28 cellular contexts compared by ENCODE assay signal in the genomic region with DNA sequence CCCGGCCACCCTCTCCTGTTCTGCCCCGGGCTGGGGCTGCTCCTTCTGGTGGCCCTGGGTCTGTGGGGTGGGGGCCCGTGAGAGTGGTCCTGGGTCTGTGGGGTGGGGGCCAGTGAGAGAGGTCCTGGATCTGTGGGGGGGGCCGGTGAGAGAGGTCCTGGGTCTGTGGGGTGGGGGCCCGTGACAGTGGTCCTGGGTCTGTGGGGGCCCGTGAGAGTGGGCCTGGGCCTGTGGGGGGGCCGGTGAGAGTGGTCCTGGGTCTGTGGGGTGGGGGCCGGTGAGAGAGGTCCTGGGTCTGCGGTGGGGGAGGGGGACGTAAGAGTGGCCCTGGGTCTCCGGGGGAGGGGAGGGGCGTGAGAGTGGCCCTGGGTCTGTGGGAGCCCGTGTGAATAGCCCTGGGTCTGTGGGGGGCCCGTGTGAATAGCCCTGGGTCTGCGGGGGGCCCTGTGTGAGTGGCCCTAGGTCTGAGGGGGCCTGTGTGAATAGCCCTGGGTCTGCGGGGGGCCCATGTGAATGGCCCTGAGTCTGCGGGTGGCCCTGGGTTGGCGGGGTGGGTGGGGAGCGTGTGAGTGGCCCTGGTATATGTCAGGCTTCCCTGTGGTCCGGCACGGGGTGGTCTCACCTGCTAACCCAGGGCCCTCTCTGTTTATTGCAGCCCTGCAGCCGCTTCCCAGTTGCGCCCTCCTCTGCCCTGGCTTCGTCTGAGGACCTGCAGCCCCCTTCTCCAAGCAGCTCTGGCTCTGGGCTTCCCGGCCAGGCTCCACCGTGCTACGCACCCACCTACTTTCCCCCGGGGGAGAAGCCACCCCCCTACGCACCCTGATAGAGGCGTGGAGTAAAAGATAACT.
"Had no signal": no experiment of that assay in that cellular context is flagged by ENCODE, and none has a peak within 500 bp of the region (broad histone marks: within the 10 kb centered on the region; RNA-seq: fewer than 3 reads in every experiment).

No MANE protein-coding gene starts in this region.

- ATAC-seq: activated naive CD4-positive, alpha-beta T cell treated with anti-CD3 and anti-CD28 coated beads, Interleukin-2, amount 50 U/mL, for 72 hours; activated T-cell treated with anti-CD3 and anti-CD28 coated beads, Interleukin-2, amount 50 U/mL, for 4 hours; body of pancreas; Panc1 had no signal

- DNase-seq: activated B cell treated with CpG ODN at 0.5 μM for 24 hours; activated CD4-positive, alpha-beta memory T cell treated with anti-CD3 and anti-CD28 coated beads for 36 hours; activated CD4-positive, alpha-beta T cell treated with anti-CD3 and anti-CD28 coated beads for 4 hours; activated CD4-positive, alpha-beta T cell treated with anti-CD3 and anti-CD28 coated beads, Interleukin-2, amount 50 U/mL, for 1 hour; activated CD4-positive, CD25-positive, alpha-beta regulatory T cell treated with anti-CD3 and anti-CD28 coated beads, Interleukin-2, amount 50 U/mL, for 72 hours; activated CD8-positive, alpha-beta memory T cell treated with anti-CD3 and anti-CD28 coated beads, Interleukin-2, amount 50 U/mL, for 4 hours; activated gamma-delta T cell treated with Interleukin-2 at 50 U/mL for 16 hours; activated naive CD4-positive, alpha-beta T cell treated with anti-CD3 and anti-CD28 coated beads for 36 hours; activated T-cell treated with anti-CD3 and anti-CD28 coated beads for 4 hours; activated T-cell treated with anti-CD3 and anti-CD28 coated beads, Interleukin-2, amount 50 U/mL, for 4 hours; adrenal gland; body of pancreas; Karpas-422; KBM-7; NCI-H1092; NCI-H1436 treated with DMSO at 0.1 percent for 48 hours; NCI-H1694 treated with DMSO at 0.1 percent for 48 hours; NCI-H2029; NCI-H345; NCI-H524 treated with DMSO at 0.1 percent for 48 hours; SW 1271; T-helper 1 cell; T-helper 2 cell; T-helper 9 cell had no signal

- H3K36me3 ChIP-seq: adrenal gland, breast epithelium had no signal

- H3K27me3 ChIP-seq: adrenal gland, body of pancreas had no signal

- H3K4me3 ChIP-seq: adrenal gland, body of pancreas, breast epithelium had no signal

- H3K27ac ChIP-seq: adrenal gland, body of pancreas, breast epithelium, VCaP had no signal

- H3K9me3 ChIP-seq: adrenal gland, body of pancreas had no signal

- H3K4me1 ChIP-seq: adrenal gland, breast epithelium had no signal
